26 cellular contexts compared by ENCODE assay signal in genomic region chr16:12488371-12488770, GRCh38.
"Had no signal": no experiment of that assay in that cellular context is flagged by ENCODE, and none has a peak within 500 bp of the region (broad histone marks: within the 10 kb centered on the region; RNA-seq: fewer than 3 reads in every experiment).

No MANE protein-coding gene starts in this region.

- H3K9me3 Mint-ChIP-seq: stimulated activated memory B cell treated with anti-CD40 and anti-IgM and Interleukin-4, amounts not matched to agents 10 μg/mL and 1 μg/mL and 100 μg/mL, for 72 hours; stimulated activated naive B cell treated with anti-CD40 and anti-IgM and Interleukin-4, amounts not matched to agents 10 μg/mL and 1 μg/mL and 100 μg/mL, for 72 hours; stimulated activated naive CD8-positive, alpha-beta T cell treated with anti-CD3 and anti-CD28 coated beads, Interleukin-15, amount 100 ng/mL, for 72 hours; stimulated activated naive CD8-positive, alpha-beta T cell treated with anti-CD3 and anti-CD28 coated beads, Interleukin-15, Interleukin-2, amounts not matched to agents 100 ng/mL and 50 ng/mL, for 24 hours; type B pancreatic cell had no signal

- H3K36me3 ChIP-seq: suprapubic skin, thoracic aorta, thyroid gland, tibial artery, transverse colon, upper lobe of left lung, upper lobe of right lung, uterus, vagina had no signal

- H3K27ac ChIP-seq: stomach, suprapubic skin, testis, thoracic aorta, thyroid gland, tibial artery, tibial nerve, transverse colon, upper lobe of left lung, upper lobe of right lung, uterus, vagina had no signal

- H3K27ac Mint-ChIP-seq: stimulated activated memory B cell treated with anti-CD40 and anti-IgM and Interleukin-4, amounts not matched to agents 10 μg/mL and 1 μg/mL and 100 μg/mL, for 72 hours; stimulated activated naive CD8-positive, alpha-beta T cell treated with anti-CD3 and anti-CD28 coated beads, Interleukin-15, Interleukin-2, amounts not matched to agents 100 ng/mL and 50 ng/mL, for 24 hours; type B pancreatic cell had no signal

- H3K9me3 ChIP-seq: stomach, suprapubic skin, testis, thoracic aorta, thyroid gland, tibial artery, tibial nerve, transverse colon, upper lobe of left lung, upper lobe of right lung, uterus, vagina had no signal

- H3K36me3 Mint-ChIP-seq: type B pancreatic cell had no signal

- H3K4me3 ChIP-seq: stomach, suprapubic skin, testis, thoracic aorta, thyroid gland, tibial artery, tibial nerve, transverse colon, upper lobe of left lung, upper lobe of right lung, uterus, vagina had no signal

- H3K27me3 ChIP-seq: stomach, suprapubic skin, testis, thyroid gland, tibial artery, tibial nerve, transverse colon, upper lobe of left lung, upper lobe of right lung, uterus, vagina had no signal

- ATAC-seq: stimulated activated memory B cell treated with anti-CD40 and anti-IgM and Interleukin-4, amounts not matched to agents 10 μg/mL and 1 μg/mL and 100 μg/mL, for 72 hours; stimulated activated naive B cell treated with anti-CD40 and anti-IgM and Interleukin-4, amounts not matched to agents 10 μg/mL and 1 μg/mL and 100 μg/mL, for 72 hours; stimulated activated naive CD8-positive, alpha-beta T cell treated with anti-CD3 and anti-CD28 coated beads, Interleukin-15, amount 100 ng/mL, for 72 hours; stimulated activated naive CD8-positive, alpha-beta T cell treated with anti-CD3 and anti-CD28 coated beads, Interleukin-15, Interleukin-2, amounts not matched to agents 100 U/mL and 50 U/mL, for 24 hours; upper lobe of right lung had no signal

- H3K4me1 ChIP-seq: suprapubic skin, testis, tibial artery, tibial nerve, transverse colon, upper lobe of left lung, upper lobe of right lung, uterus, vagina had no signal

- H3K4me1 Mint-ChIP-seq: stimulated activated memory B cell treated with anti-CD40 and anti-IgM and Interleukin-4, amounts not matched to agents 10 μg/mL and 1 μg/mL and 100 μg/mL, for 72 hours had no signal

- DNase-seq: stimulated activated CD4-positive, alpha-beta T cell treated with anti-CD3 and anti-CD28 coated beads, Interleukin-2, amount 100 ng/mL, for 48 hours; stimulated activated CD4-positive, alpha-beta T cell treated with anti-CD3 and anti-CD28 coated beads, Interleukin-4, amount 100 ng/mL, for 1 hour; stimulated activated CD4-positive, alpha-beta T cell treated with anti-CD3 and anti-CD28 coated beads, Interleukin-4, amount 100 ng/mL, for 24 hours; stimulated activated CD4-positive, alpha-beta T cell treated with anti-CD3 and anti-CD28 coated beads, Interleukin-4, amount 100 ng/mL, for 4 hours; stimulated activated CD8-positive, alpha-beta memory T cell treated with anti-CD3 and anti-CD28 coated beads, Interleukin-4, amount 100 ng/mL, for 48 hours; stimulated activated naive B cell treated with anti-CD40 and anti-IgM and Interleukin-4, amounts not matched to agents 10 μg/mL and 1 μg/mL and 100 μg/mL, for 72 hours; stimulated activated naive CD4-positive, alpha-beta T cell treated with Interleukin-2 at 50 U/mL for 16 hours; stimulated activated naive CD8-positive, alpha-beta T cell treated with anti-CD3 and anti-CD28 coated beads, Interleukin-15, amount 100 ng/mL, for 72 hours; stimulated activated naive CD8-positive, alpha-beta T cell treated with anti-CD3 and anti-CD28 coated beads, Interleukin-15, Interleukin-2, amounts not matched to agents 100 U/mL and 50 U/mL, for 24 hours; stomach; substantia nigra; testis; thyroid gland; tibial artery; transverse colon; trophoblast cell; upper lobe of left lung; upper lobe of right lung; uterus had no signal

- H3K4me3 Mint-ChIP-seq: stimulated activated memory B cell treated with anti-CD40 and anti-IgM and Interleukin-4, amounts not matched to agents 10 μg/mL and 1 μg/mL and 100 μg/mL, for 72 hours; stimulated activated naive B cell treated with anti-CD40 and anti-IgM and Interleukin-4, amounts not matched to agents 10 μg/mL and 1 μg/mL and 100 μg/mL, for 72 hours; stimulated activated naive CD8-positive, alpha-beta T cell treated with anti-CD3 and anti-CD28 coated beads, Interleukin-15, amount 100 ng/mL, for 72 hours; stimulated activated naive CD8-positive, alpha-beta T cell treated with anti-CD3 and anti-CD28 coated beads, Interleukin-15, Interleukin-2, amounts not matched to agents 100 ng/mL and 50 ng/mL, for 24 hours; type B pancreatic cell had no signal

- H3K27me3 Mint-ChIP-seq: stimulated activated memory B cell treated with anti-CD40 and anti-IgM and Interleukin-4, amounts not matched to agents 10 μg/mL and 1 μg/mL and 100 μg/mL, for 72 hours; stimulated activated naive B cell treated with anti-CD40 and anti-IgM and Interleukin-4, amounts not matched to agents 10 μg/mL and 1 μg/mL and 100 μg/mL, for 72 hours; stimulated activated naive CD8-positive, alpha-beta T cell treated with anti-CD3 and anti-CD28 coated beads, Interleukin-15, amount 100 ng/mL, for 72 hours; stimulated activated naive CD8-positive, alpha-beta T cell treated with anti-CD3 and anti-CD28 coated beads, Interleukin-15, Interleukin-2, amounts not matched to agents 100 ng/mL and 50 ng/mL, for 24 hours; type B pancreatic cell had no signal
